In genomic region chr1:153985984-153986761, GRCh38 we compare ENCODE assay signal across 8 cellular contexts. TPM values are rescaled to one million over a fixed set of nuclear protein-coding genes. Genes with fewer than 3 reads are reported as not detected.
A peak's percentile ranks its signal among the peaks of the same experiment; 100 is the strongest.
DNase-seq lines count a peak whose midpoint lies in the region; ATAC-seq and TF ChIP-seq lines count a peak whose summit lies in the region.

Gene RAB13 (minus strand): TSS chr1:153986339. CDS start chr1:153986236, 103 bp downstream.

- H3K36me3 Mint-ChIP-seq in activated T-cell treated with anti-CD3 and anti-CD28 coated beads, Interleukin-2, amount 50 U/mL, for 4 hours (ENCODE audit: insufficient read depth) = peaks cover 5% of the 10 kb centered on the region
- peaks cover 7 to 10% of the 10 kb centered on the region in 2 donors for H3K36me3 Mint-ChIP-seq in activated T-cell treated with anti-CD3 and anti-CD28 coated beads, Interleukin-2, amount 50 U/mL, for 72 hours (ENCODE audit: insufficient read depth in 2 of 2)
- peaks cover 0 to 6% (median 1%) of the 10 kb centered on the region in 5 donors for H3K36me3 Mint-ChIP-seq in naive thymus-derived CD4-positive, alpha-beta T cell

- POLR2A ChIA-PET in naive thymus-derived CD4-positive, alpha-beta T cell (lab: Charles Lee) = interaction anchor here (0.7 to 10.4 kb wide), 13 partner anchors 9 to 202 kb away, joined by 3 to 157 read pairs (median 7); partner anchors contain the start of genes CREB3L4, CRTC2, DENND4B and GATAD2B

- H3K9me3 Mint-ChIP-seq in activated T-cell treated with anti-CD3 and anti-CD28 coated beads, Interleukin-2, amount 50 U/mL, for 4 hours = no peaks in the 10 kb centered on the region
- H3K9me3 Mint-ChIP-seq in activated T-cell treated with anti-CD3 and anti-CD28 coated beads, Interleukin-2, amount 50 U/mL, for 72 hours = peaks cover 0 to 1% of the 10 kb centered on the region in 2 donors
- peaks cover 0 to 6% (median 0%) of the 10 kb centered on the region in 11 donors for H3K9me3 Mint-ChIP-seq in naive thymus-derived CD4-positive, alpha-beta T cell

- H3K27me3 ChIP-seq in naive thymus-derived CD4-positive, alpha-beta T cell (ENCODE audit: control insufficient read depth in 2 of 2, insufficient read depth in 2 of 2, low read length in 2 of 2) = no peaks in the 10 kb centered on the region

- peak within 1 kb of the TSS; percentile 97 for H3K4me3 ChIP-seq in fibroblast of villous mesenchyme (ENCODE audit: low read depth, low read length)
- H3K4me3 ChIP-seq in naive thymus-derived CD4-positive, alpha-beta T cell (ENCODE audit: low read length) = no peak within 1 kb of the TSS

- H3K4me3 Mint-ChIP-seq in activated T-cell treated with anti-CD3 and anti-CD28 coated beads, Interleukin-2, amount 50 U/mL, for 4 hours = peak within 1 kb of the TSS; percentile 78
- peak within 1 kb of the TSS; percentile 93 to 95 for H3K4me3 Mint-ChIP-seq in activated T-cell treated with anti-CD3 and anti-CD28 coated beads, Interleukin-2, amount 50 U/mL, for 72 hours
- peak within 1 kb of the TSS; percentile 36 to 74 (median 70) for H3K4me3 Mint-ChIP-seq in naive thymus-derived CD4-positive, alpha-beta T cell

- H3K9me3 ChIP-seq in naive thymus-derived CD4-positive, alpha-beta T cell (ENCODE audit: control insufficient read depth in 2 of 3, low read length in 3 of 3) = no peaks in the 10 kb centered on the region

- no peak for TF ChIP-seq CTCF in fibroblast of villous mesenchyme (IDR thresholded peaks at IDR 0.05; ENCODE audit: insufficient read depth, low read depth, low read length)

- H3K27me3 Mint-ChIP-seq in activated T-cell treated with anti-CD3 and anti-CD28 coated beads, Interleukin-2, amount 50 U/mL, for 4 hours (ENCODE audit: low read depth) = peaks cover 7% of the 10 kb centered on the region
- no peaks in the 10 kb centered on the region for H3K27me3 Mint-ChIP-seq in activated T-cell treated with anti-CD3 and anti-CD28 coated beads, Interleukin-2, amount 50 U/mL, for 72 hours (ENCODE audit: low read depth)
- peaks cover 2 to 21% (median 9%) of the 10 kb centered on the region in 5 donors for H3K27me3 Mint-ChIP-seq in naive thymus-derived CD4-positive, alpha-beta T cell

- CTCF ChIA-PET in naive thymus-derived CD4-positive, alpha-beta T cell (lab: Charles Lee) = interaction anchor here (0.7 to 8.0 kb wide), 21 partner anchors 8 to 414 kb away, joined by 3 to 84 read pairs (median 5); partner anchors contain the start of genes CREB3L4, DENND4B, GATAD2B and JTB

- peaks cover 0 to 6% (median 0%) of the 10 kb centered on the region in 3 experiments for H3K36me3 ChIP-seq in naive thymus-derived CD4-positive, alpha-beta T cell (ENCODE audit: control insufficient read depth in 2 of 3, insufficient read depth in 3 of 3, low read length in 3 of 3)

- H3K27ac ChIP-seq in naive thymus-derived CD4-positive, alpha-beta T cell (ENCODE audit: low read depth, low read length) = peak within 1 kb of the TSS; percentile 53

- H3K27ac Mint-ChIP-seq in activated T-cell treated with anti-CD3 and anti-CD28 coated beads, Interleukin-2, amount 50 U/mL, for 72 hours = peak within 1 kb of the TSS; percentile 91
- peak within 1 kb of the TSS; percentile 72 to 94 (median 88) for H3K27ac Mint-ChIP-seq in naive thymus-derived CD4-positive, alpha-beta T cell

- intact Hi-C loops in naive thymus-derived CD4-positive, alpha-beta T cell (cut with micrococcal nuclease) = loop anchor here (1.0 to 10.0 kb wide), 9 partner anchors 9 to 477 kb away; partner anchors contain the start of gene JTB (in 2 of the 2)

- no peak for ATAC-seq in activated T-cell treated with anti-CD3 and anti-CD28 coated beads, Interleukin-2, amount 50 U/mL, for 4 hours
- peak in 1 of 2 donors; percentile 10 for ATAC-seq in activated T-cell treated with anti-CD3 and anti-CD28 coated beads, Interleukin-2, amount 50 U/mL, for 72 hours (replicated peaks in 1 of 2)
- no peak for ATAC-seq in naive thymus-derived CD4-positive, alpha-beta T cell
- no peak for ATAC-seq in HG03520 (IDR thresholded peaks at IDR 0.05; ENCODE audit: unreplicated experiment)
- no peak for ATAC-seq in HG03342 (IDR thresholded peaks at IDR 0.05; ENCODE audit: unreplicated experiment)

- H3K4me1 Mint-ChIP-seq in activated T-cell treated with anti-CD3 and anti-CD28 coated beads, Interleukin-2, amount 50 U/mL, for 4 hours (ENCODE audit: low read depth) = peaks cover 34% of the 10 kb centered on the region
- peaks cover 47% of the 10 kb centered on the region for H3K4me1 Mint-ChIP-seq in activated T-cell treated with anti-CD3 and anti-CD28 coated beads, Interleukin-2, amount 50 U/mL, for 72 hours (ENCODE audit: low read depth)
- H3K4me1 Mint-ChIP-seq in naive thymus-derived CD4-positive, alpha-beta T cell = peaks cover 19 to 38% (median 24%) of the 10 kb centered on the region in 7 donors

- no peak for DNase-seq in activated T-cell treated with anti-CD3 and anti-CD28 coated beads, Interleukin-2, amount 50 U/mL, for 4 hours
- DNase-seq in activated T-cell treated with anti-CD3 and anti-CD28 coated beads for 4 hours (no peak), NCI-H2029 (lab: John Stamatoyannopoulos, UW) (peak; percentile 62), fibroblast of villous mesenchyme (ENCODE audit: low read depth) (peak; percentile 85)
- peak in 1 of 2 donors; percentile 27 for DNase-seq in activated T-cell treated with anti-CD3 and anti-CD28 coated beads, Interleukin-2, amount 50 U/mL, for 72 hours
- DNase-seq in naive thymus-derived CD4-positive, alpha-beta T cell = no peak

- peaks cover 7 to 8% of the 10 kb centered on the region in 2 donors for H3K4me1 ChIP-seq in naive thymus-derived CD4-positive, alpha-beta T cell (ENCODE audit: control insufficient read depth in 2 of 2, insufficient read depth in 2 of 2, low read length in 2 of 2)

RNA-seq across cellular contexts. Expression of gene RAB13, which starts in this region (rescaled TPM):
- 10 to 100 TPM in 1 of 3 donors, 1 to 10 TPM in 2; 7.0 to 16.0 (median 9.3) TPM for total RNA-seq in activated T-cell treated with anti-CD3 and anti-CD28 coated beads, Interleukin-2, amount 50 U/mL, for 4 hours
- total RNA-seq in activated T-cell treated with anti-CD3 and anti-CD28 coated beads, Interleukin-2, amount 50 U/mL, for 72 hours = 10 to 100 TPM; 33.9 to 62.7 TPM
- 36.7 and 37.7 TPM in 2 replicates for total RNA-seq in fibroblast of villous mesenchyme
- 1 to 10 TPM in 2 of 5 experiments, under 1 TPM in 2, not detected in 1; 0.45 to 2.2 (median 1.4) TPM for total RNA-seq in naive thymus-derived CD4-positive, alpha-beta T cell
- not detected for polyA plus RNA-seq in naive thymus-derived CD4-positive, alpha-beta T cell

Comparison
In these comparisons a context has a peak if more than half of its experiments do, and no peak if none do; other contexts are left out.
1. DNase-seq: peak in NCI-H2029 (single experiment) and fibroblast of villous mesenchyme (single experiment); none in activated T-cell treated with anti-CD3 and anti-CD28 coated beads, Interleukin-2, amount 50 U/mL, for 4 hours (single experiment), activated T-cell treated with anti-CD3 and anti-CD28 coated beads for 4 hours (single experiment) and naive thymus-derived CD4-positive, alpha-beta T cell (0 of 9).
2. Peak in every context shown above with its lines, with median percentiles within 50 percentile points of each other: H3K4me3 Mint-ChIP-seq.